ENCODE assay signal across 3 cellular contexts in the genomic region with DNA sequence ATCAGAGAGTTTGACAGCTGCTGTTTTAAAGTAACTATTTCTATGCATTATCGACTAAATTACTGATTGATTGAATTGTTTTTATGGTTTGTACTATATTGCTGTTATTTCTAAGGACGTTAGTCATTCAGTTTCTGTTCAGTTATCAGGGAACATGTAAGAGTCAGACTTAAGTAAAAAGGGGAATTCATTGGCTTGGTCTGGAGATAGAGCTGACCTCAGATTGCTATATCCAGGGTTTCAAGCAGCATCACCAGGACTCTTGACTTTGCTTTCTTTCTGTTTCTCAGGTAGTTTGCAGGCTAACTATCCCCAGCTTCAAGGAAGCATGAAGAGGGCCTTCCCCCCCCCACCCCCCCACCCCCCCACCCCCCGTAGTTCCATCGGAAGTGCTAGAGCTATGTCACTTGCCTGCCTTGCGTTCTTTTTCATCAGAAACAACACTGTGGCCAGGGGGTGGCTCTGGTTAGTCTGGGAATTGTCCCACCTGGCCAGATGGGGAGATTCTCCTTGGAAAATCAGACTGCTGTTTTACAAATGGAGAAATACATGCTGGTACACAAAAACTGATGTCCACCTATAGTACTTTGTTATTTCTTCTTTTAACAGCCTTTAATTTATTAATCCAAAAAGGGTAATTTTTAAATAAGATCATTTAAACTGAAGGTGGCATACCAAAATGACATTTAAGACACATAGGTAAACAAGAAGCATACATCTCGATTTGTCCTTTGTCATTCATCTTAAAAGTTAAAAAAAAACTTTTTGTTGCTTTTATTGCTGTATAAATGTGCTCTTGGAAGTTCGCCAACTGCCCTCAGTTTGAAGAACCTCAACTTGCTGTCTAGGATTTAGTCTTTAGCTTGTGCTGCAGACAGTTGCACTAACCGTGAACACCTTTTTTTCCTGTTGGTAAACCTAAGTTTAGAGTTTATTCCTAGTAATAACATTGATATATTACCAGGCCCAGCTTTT.
TF ChIP-seq lines count a peak whose summit lies in the region.

No MANE protein-coding gene starts in this region.

TF ChIP-seq in SK-N-SH, 30 proteins besides CTCF, POLR2A, EP300 and RAD21 (continued from another document):
- TF ChIP-seq FOSL2 (IDR thresholded peaks at IDR 0.05; ENCODE audit: borderline replicate concordance, low read depth) (no peak), SMC3 (IDR thresholded peaks at IDR 0.05; ENCODE audit: low read depth, low read length) (no peak), MEF2A (IDR thresholded peaks at IDR 0.05; ENCODE audit: borderline replicate concordance, low read depth) (no peak), JUND (IDR thresholded peaks at IDR 0.05) (no peak)
- TF ChIP-seq, protein P1, sequence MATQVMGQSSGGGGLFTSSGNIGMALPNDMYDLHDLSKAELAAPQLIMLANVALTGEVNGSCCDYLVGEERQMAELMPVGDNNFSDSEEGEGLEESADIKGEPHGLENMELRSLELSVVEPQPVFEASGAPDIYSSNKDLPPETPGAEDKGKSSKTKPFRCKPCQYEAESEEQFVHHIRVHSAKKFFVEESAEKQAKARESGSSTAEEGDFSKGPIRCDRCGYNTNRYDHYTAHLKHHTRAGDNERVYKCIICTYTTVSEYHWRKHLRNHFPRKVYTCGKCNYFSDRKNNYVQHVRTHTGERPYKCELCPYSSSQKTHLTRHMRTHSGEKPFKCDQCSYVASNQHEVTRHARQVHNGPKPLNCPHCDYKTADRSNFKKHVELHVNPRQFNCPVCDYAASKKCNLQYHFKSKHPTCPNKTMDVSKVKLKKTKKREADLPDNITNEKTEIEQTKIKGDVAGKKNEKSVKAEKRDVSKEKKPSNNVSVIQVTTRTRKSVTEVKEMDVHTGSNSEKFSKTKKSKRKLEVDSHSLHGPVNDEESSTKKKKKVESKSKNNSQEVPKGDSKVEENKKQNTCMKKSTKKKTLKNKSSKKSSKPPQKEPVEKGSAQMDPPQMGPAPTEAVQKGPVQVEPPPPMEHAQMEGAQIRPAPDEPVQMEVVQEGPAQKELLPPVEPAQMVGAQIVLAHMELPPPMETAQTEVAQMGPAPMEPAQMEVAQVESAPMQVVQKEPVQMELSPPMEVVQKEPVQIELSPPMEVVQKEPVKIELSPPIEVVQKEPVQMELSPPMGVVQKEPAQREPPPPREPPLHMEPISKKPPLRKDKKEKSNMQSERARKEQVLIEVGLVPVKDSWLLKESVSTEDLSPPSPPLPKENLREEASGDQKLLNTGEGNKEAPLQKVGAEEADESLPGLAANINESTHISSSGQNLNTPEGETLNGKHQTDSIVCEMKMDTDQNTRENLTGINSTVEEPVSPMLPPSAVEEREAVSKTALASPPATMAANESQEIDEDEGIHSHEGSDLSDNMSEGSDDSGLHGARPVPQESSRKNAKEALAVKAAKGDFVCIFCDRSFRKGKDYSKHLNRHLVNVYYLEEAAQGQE (IDR thresholded peaks at IDR 0.05; ENCODE audit: low read depth, low read length) = no peak

TF ChIP-seq in SK-N-SH treated with all-trans-retinoic acid at 6 μM for 48 hours, 23 proteins besides CTCF, POLR2A, EP300 and RAD21 (continued from another document and continues in another):
- TF ChIP-seq, protein P2, sequence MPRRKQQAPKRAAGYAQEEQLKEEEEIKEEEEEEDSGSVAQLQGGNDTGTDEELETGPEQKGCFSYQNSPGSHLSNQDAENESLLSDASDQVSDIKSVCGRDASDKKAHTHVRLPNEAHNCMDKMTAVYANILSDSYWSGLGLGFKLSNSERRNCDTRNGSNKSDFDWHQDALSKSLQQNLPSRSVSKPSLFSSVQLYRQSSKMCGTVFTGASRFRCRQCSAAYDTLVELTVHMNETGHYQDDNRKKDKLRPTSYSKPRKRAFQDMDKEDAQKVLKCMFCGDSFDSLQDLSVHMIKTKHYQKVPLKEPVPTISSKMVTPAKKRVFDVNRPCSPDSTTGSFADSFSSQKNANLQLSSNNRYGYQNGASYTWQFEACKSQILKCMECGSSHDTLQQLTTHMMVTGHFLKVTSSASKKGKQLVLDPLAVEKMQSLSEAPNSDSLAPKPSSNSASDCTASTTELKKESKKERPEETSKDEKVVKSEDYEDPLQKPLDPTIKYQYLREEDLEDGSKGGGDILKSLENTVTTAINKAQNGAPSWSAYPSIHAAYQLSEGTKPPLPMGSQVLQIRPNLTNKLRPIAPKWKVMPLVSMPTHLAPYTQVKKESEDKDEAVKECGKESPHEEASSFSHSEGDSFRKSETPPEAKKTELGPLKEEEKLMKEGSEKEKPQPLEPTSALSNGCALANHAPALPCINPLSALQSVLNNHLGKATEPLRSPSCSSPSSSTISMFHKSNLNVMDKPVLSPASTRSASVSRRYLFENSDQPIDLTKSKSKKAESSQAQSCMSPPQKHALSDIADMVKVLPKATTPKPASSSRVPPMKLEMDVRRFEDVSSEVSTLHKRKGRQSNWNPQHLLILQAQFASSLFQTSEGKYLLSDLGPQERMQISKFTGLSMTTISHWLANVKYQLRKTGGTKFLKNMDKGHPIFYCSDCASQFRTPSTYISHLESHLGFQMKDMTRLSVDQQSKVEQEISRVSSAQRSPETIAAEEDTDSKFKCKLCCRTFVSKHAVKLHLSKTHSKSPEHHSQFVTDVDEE (CRISPR knock-in tag; IDR thresholded peaks at IDR 0.05) = no peak
- TF ChIP-seq CSDC2 (CRISPR knock-in tag; IDR thresholded peaks at IDR 0.05) (no peak), TCF4 (CRISPR knock-in tag; IDR thresholded peaks at IDR 0.05; ENCODE audit: borderline replicate concordance) (no peak), TOX (CRISPR knock-in tag; IDR thresholded peaks at IDR 0.05; ENCODE audit: borderline replicate concordance) (no peak), ZNF565 (CRISPR knock-in tag; conservative IDR thresholded peaks at IDR 0.05; ENCODE audit: low read depth) (no peak), ZFP30 (CRISPR knock-in tag; IDR thresholded peaks at IDR 0.05) (no peak), OSR1 (CRISPR knock-in tag; IDR thresholded peaks at IDR 0.05) (no peak), ZFP3 (CRISPR knock-in tag; IDR thresholded peaks at IDR 0.05) (no peak), ISL1 (CRISPR knock-in tag; IDR thresholded peaks at IDR 0.05) (no peak), BACH2 (CRISPR knock-in tag; IDR thresholded peaks at IDR 0.05; ENCODE audit: borderline replicate concordance) (no peak), SNAI2 (CRISPR knock-in tag; IDR thresholded peaks at IDR 0.05) (no peak)
- TF ChIP-seq, protein P3, sequence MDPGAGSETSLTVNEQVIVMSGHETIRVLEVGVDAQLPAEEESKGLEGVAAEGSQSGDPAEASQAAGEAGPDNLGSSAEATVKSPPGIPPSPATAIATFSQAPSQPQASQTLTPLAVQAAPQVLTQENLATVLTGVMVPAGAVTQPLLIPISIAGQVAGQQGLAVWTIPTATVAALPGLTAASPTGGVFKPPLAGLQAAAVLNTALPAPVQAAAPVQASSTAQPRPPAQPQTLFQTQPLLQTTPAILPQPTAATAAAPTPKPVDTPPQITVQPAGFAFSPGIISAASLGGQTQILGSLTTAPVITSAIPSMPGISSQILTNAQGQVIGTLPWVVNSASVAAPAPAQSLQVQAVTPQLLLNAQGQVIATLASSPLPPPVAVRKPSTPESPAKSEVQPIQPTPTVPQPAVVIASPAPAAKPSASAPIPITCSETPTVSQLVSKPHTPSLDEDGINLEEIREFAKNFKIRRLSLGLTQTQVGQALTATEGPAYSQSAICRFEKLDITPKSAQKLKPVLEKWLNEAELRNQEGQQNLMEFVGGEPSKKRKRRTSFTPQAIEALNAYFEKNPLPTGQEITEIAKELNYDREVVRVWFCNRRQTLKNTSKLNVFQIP (CRISPR knock-in tag; IDR thresholded peaks at IDR 0.05; ENCODE audit: borderline replicate concordance, low read depth) = no peak
- TF ChIP-seq, protein P4, sequence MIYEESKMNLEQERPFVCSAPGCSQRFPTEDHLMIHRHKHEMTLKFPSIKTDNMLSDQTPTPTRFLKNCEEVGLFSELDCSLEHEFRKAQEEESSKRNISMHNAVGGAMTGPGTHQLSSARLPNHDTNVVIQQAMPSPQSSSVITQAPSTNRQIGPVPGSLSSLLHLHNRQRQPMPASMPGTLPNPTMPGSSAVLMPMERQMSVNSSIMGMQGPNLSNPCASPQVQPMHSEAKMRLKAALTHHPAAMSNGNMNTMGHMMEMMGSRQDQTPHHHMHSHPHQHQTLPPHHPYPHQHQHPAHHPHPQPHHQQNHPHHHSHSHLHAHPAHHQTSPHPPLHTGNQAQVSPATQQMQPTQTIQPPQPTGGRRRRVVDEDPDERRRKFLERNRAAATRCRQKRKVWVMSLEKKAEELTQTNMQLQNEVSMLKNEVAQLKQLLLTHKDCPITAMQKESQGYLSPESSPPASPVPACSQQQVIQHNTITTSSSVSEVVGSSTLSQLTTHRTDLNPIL (CRISPR knock-in tag; IDR thresholded peaks at IDR 0.05; ENCODE audit: low read depth) = no peak
- TF ChIP-seq, protein P5, sequence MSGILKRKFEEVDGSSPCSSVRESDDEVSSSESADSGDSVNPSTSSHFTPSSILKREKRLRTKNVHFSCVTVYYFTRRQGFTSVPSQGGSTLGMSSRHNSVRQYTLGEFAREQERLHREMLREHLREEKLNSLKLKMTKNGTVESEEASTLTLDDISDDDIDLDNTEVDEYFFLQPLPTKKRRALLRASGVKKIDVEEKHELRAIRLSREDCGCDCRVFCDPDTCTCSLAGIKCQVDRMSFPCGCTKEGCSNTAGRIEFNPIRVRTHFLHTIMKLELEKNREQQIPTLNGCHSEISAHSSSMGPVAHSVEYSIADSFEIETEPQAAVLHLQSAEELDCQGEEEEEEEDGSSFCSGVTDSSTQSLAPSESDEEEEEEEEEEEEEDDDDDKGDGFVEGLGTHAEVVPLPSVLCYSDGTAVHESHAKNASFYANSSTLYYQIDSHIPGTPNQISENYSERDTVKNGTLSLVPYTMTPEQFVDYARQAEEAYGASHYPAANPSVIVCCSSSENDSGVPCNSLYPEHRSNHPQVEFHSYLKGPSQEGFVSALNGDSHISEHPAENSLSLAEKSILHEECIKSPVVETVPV (CRISPR knock-in tag; IDR thresholded peaks at IDR 0.05) = no peak

TF ChIP-seq in HEK293T, 16 proteins besides CTCF, POLR2A, EP300 and RAD21 (continued from another document):
- no peak for TF ChIP-seq FOXM1 (IDR thresholded peaks at IDR 0.05; ENCODE audit: borderline replicate concordance)
- TF ChIP-seq SUZ12 (IDR thresholded peaks at IDR 0.05) = no peak
- TF ChIP-seq FOXA1 (IDR thresholded peaks at IDR 0.05) = no peak
- TF ChIP-seq TARDBP (IDR thresholded peaks at IDR 0.05) = no peak
- no peak for TF ChIP-seq FOXK2 (IDR thresholded peaks at IDR 0.05)
